1 cellular context compared by ENCODE assay signal in genomic region chr19:47094557-47095517, GRCh38.
TF ChIP-seq lines count a peak whose summit lies in the region.

No MANE protein-coding gene starts in this region.

TF ChIP-seq in GM23338, 12 proteins besides CTCF, POLR2A, EP300 and RAD21 (continued from another document):
- TF ChIP-seq ZNF462 (CRISPR knock-in tag; IDR thresholded peaks at IDR 0.05) (no peak), REST (IDR thresholded peaks at IDR 0.05; ENCODE audit: unreplicated experiment) (no peak), ZNF331 (CRISPR knock-in tag; IDR thresholded peaks at IDR 0.05; ENCODE audit: low read depth) (no peak)
